ENCODE assay signal across 15 cellular contexts in the genomic region with DNA sequence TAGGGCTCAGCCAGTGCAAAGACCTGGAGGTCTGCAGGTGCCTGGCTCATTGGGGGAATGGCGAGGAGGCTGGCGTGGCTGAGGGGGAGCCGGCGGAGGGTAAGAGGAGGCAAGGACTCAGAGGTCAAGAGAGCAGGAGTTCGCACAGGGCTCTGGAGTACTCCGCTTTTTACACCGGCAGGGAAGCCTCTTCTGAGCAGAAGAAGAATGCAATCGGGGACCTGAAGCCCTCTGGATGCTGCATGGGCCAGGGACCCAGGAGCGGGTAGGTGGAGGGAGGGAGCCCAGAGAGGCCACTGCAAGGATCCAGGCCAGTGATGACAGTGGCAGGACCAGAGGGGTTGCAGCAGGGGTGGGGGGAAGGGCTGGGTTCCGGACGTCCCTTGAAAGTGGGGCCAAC.
DNase-seq lines count a peak whose midpoint lies in the region; ATAC-seq and TF ChIP-seq lines count a peak whose summit lies in the region.
"Had no signal": no experiment of that assay in that cellular context is flagged by ENCODE, and none has a peak within 500 bp of the region (broad histone marks: within the 10 kb centered on the region; RNA-seq: fewer than 3 reads in every experiment).

No MANE protein-coding gene starts in this region.

- H3K4me3 Mint-ChIP-seq in WTC11: no peak overlapping the region
- H3K4me3 Mint-ChIP-seq: CD8-positive, alpha-beta memory T cell had no signal

- H3K4me1 Mint-ChIP-seq in WTC11: peaks cover 16% of the 10 kb centered on the region
- H3K4me1 Mint-ChIP-seq: CD8-positive, alpha-beta memory T cell had no signal

- ATAC-seq in WTC11 (no peak), upper lobe of right lung (no peak)
- ATAC-seq: HCT116 had no signal

- POLR2A ChIA-PET in WTC11 (lab: Charles Lee): no interaction called here

- no peaks in the 10 kb centered on the region; the same call in 1 of the 2 replicates for H3K27me3 Mint-ChIP-seq in WTC11 (ENCODE audit: low read depth)

- peaks cover 10% of the 10 kb centered on the region for H3K36me3 Mint-ChIP-seq in WTC11
- H3K36me3 Mint-ChIP-seq: CD8-positive, alpha-beta memory T cell had no signal

- CTCF ChIA-PET in WTC11 (lab: Charles Lee): no interaction called here

- no peak overlapping the region for H3K27ac Mint-ChIP-seq in WTC11
- H3K27ac Mint-ChIP-seq: CD8-positive, alpha-beta memory T cell had no signal

- H3K9me3 ChIP-seq in upper lobe of right lung: no peaks in the 10 kb centered on the region
- H3K9me3 ChIP-seq: Caco-2 had no signal

- no peaks in the 10 kb centered on the region for H3K27me3 ChIP-seq in upper lobe of right lung
- H3K27me3 ChIP-seq: BLaER1 had no signal

- no peaks in the 10 kb centered on the region for H3K36me3 ChIP-seq in upper lobe of right lung
- H3K36me3 ChIP-seq: BLaER1 had no signal

- peaks cover 14% of the 10 kb centered on the region for H3K9me3 Mint-ChIP-seq in WTC11
- H3K9me3 Mint-ChIP-seq: CD8-positive, alpha-beta memory T cell had no signal

- no peak overlapping the region for H3K4me3 ChIP-seq in upper lobe of right lung
- H3K4me3 ChIP-seq: BLaER1 had no signal

- no peak overlapping the region for H3K27ac ChIP-seq in upper lobe of right lung
- H3K27ac ChIP-seq: BLaER1 had no signal

- TF ChIP-seq CTCF in WTC11 (IDR thresholded peaks at IDR 0.05) (no peak), upper lobe of right lung (IDR thresholded peaks at IDR 0.05) (no peak)

- H3K4me1 ChIP-seq in upper lobe of right lung: no peaks in the 10 kb centered on the region
- H3K4me1 ChIP-seq: BLaER1, Caco-2 had no signal

- peak; percentile 32 for DNase-seq in activated CD8-positive, alpha-beta memory T cell treated with anti-CD3 and anti-CD28 coated beads for 24 hours
- DNase-seq in activated CD8-positive, alpha-beta memory T cell treated with anti-CD3 and anti-CD28 coated beads, Interleukin-2, amount 50 U/mL, for 4 hours: no peak
- DNase-seq in WTC11 (ENCODE audit: low spot score): no peak
- DNase-seq in mesenteric fat pad (ENCODE audit: low spot score): peak; percentile 72
- peak; percentile 40 for DNase-seq in upper lobe of right lung
- DNase-seq in DMS 273 treated with DMSO at 0.1 percent for 48 hours (lab: John Stamatoyannopoulos, UW): no peak
- DNase-seq in NCI-H526 treated with DMSO at 0.1 percent for 48 hours (lab: John Stamatoyannopoulos, UW): no peak
- DNase-seq: 8988T; AML-193; Caco-2; CD8-positive, alpha-beta memory T cell; DMS53; GF-D8 had no signal

- intact Hi-C loops in upper lobe of right lung (cut with DNase I): no loop called here

TF ChIP-seq in WTC11, 78 proteins besides CTCF, POLR2A, EP300 and RAD21:
- TF ChIP-seq MYBL2 (CRISPR knock-in tag; IDR thresholded peaks at IDR 0.05): no peak
- TF ChIP-seq, protein P1, sequence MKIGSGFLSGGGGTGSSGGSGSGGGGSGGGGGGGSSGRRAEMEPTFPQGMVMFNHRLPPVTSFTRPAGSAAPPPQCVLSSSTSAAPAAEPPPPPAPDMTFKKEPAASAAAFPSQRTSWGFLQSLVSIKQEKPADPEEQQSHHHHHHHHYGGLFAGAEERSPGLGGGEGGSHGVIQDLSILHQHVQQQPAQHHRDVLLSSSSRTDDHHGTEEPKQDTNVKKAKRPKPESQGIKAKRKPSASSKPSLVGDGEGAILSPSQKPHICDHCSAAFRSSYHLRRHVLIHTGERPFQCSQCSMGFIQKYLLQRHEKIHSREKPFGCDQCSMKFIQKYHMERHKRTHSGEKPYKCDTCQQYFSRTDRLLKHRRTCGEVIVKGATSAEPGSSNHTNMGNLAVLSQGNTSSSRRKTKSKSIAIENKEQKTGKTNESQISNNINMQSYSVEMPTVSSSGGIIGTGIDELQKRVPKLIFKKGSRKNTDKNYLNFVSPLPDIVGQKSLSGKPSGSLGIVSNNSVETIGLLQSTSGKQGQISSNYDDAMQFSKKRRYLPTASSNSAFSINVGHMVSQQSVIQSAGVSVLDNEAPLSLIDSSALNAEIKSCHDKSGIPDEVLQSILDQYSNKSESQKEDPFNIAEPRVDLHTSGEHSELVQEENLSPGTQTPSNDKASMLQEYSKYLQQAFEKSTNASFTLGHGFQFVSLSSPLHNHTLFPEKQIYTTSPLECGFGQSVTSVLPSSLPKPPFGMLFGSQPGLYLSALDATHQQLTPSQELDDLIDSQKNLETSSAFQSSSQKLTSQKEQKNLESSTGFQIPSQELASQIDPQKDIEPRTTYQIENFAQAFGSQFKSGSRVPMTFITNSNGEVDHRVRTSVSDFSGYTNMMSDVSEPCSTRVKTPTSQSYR (CRISPR knock-in tag; IDR thresholded peaks at IDR 0.05): no peak
- TF ChIP-seq, protein P2, sequence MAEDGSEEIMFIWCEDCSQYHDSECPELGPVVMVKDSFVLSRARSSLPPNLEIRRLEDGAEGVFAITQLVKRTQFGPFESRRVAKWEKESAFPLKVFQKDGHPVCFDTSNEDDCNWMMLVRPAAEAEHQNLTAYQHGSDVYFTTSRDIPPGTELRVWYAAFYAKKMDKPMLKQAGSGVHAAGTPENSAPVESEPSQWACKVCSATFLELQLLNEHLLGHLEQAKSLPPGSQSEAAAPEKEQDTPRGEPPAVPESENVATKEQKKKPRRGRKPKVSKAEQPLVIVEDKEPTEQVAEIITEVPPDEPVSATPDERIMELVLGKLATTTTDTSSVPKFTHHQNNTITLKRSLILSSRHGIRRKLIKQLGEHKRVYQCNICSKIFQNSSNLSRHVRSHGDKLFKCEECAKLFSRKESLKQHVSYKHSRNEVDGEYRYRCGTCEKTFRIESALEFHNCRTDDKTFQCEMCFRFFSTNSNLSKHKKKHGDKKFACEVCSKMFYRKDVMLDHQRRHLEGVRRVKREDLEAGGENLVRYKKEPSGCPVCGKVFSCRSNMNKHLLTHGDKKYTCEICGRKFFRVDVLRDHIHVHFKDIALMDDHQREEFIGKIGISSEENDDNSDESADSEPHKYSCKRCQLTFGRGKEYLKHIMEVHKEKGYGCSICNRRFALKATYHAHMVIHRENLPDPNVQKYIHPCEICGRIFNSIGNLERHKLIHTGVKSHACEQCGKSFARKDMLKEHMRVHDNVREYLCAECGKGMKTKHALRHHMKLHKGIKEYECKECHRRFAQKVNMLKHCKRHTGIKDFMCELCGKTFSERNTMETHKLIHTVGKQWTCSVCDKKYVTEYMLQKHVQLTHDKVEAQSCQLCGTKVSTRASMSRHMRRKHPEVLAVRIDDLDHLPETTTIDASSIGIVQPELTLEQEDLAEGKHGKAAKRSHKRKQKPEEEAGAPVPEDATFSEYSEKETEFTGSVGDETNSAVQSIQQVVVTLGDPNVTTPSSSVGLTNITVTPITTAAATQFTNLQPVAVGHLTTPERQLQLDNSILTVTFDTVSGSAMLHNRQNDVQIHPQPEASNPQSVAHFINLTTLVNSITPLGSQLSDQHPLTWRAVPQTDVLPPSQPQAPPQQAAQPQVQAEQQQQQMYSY (CRISPR knock-in tag; IDR thresholded peaks at IDR 0.05): 0 out of 2 replicates have a peak, but pooled peaks have one; percentile 28

Comparison
In these comparisons a context has a peak if more than half of its experiments do, and no peak if none do; other contexts are left out.
1. DNase-seq: peak in activated CD8-positive, alpha-beta memory T cell treated with anti-CD3 and anti-CD28 coated beads for 24 hours (single experiment), mesenteric fat pad (single experiment) and upper lobe of right lung (single experiment); none in activated CD8-positive, alpha-beta memory T cell treated with anti-CD3 and anti-CD28 coated beads, Interleukin-2, amount 50 U/mL, for 4 hours (single experiment), WTC11 (single experiment), DMS 273 treated with DMSO at 0.1 percent for 48 hours (single experiment) and NCI-H526 treated with DMSO at 0.1 percent for 48 hours (single experiment).